ENCODE assay signal across 21 cellular contexts in genomic region chr2:115596659-115597375, GRCh38.
DNase-seq lines count a peak whose midpoint lies in the region; ATAC-seq, FAIRE-seq and TF ChIP-seq lines count a peak whose summit lies in the region.
"Had no signal": no experiment of that assay in that cellular context is flagged by ENCODE, and none has a peak within 500 bp of the region (broad histone marks: within the 10 kb centered on the region; RNA-seq: fewer than 3 reads in every experiment).

No MANE protein-coding gene starts in this region.

- H3K27me3 Mint-ChIP-seq in endodermal cell (ENCODE audit: insufficient read depth) = no peaks in the 10 kb centered on the region
- H3K27me3 Mint-ChIP-seq in activated CD4-positive, alpha-beta memory T cell treated with anti-CD3 and anti-CD28 coated beads for 36 hours = no peaks in the 10 kb centered on the region
- H3K27me3 Mint-ChIP-seq: B cell had no signal

- no peaks in the 10 kb centered on the region for H3K27me3 ChIP-seq in HUES48 (ENCODE audit: control insufficient read depth, insufficient read depth, low read length)
- no peaks in the 10 kb centered on the region for H3K27me3 ChIP-seq in endodermal cell (ENCODE audit: control insufficient read depth, insufficient read depth, low read length, poor library complexity, severe bottlenecking)
- H3K27me3 ChIP-seq in ovary = no peaks in the 10 kb centered on the region

- CTCF ChIA-PET in activated CD4-positive, alpha-beta memory T cell treated with anti-CD3 and anti-CD28 coated beads for 36 hours (lab: Charles Lee) = no interaction called here

- peaks cover 7% of the 10 kb centered on the region for H3K4me1 Mint-ChIP-seq in endodermal cell
- no peaks in the 10 kb centered on the region for H3K4me1 Mint-ChIP-seq in activated CD4-positive, alpha-beta memory T cell treated with anti-CD3 and anti-CD28 coated beads for 36 hours (ENCODE audit: low read depth)
- H3K4me1 Mint-ChIP-seq: B cell; CD4-positive, CD25-positive, alpha-beta regulatory T cell had no signal

- ATAC-seq in HG02623 (IDR thresholded peaks at IDR 0.05; ENCODE audit: unreplicated experiment) = no peak
- ATAC-seq: HepG2 had no signal

- DNase-seq in COLO668 (lab: John Stamatoyannopoulos, UW; ENCODE audit: unreplicated experiment) = peak; percentile 7
- peak; percentile 57 for DNase-seq in endodermal cell
- DNase-seq in iPS-NIHi11 (ENCODE audit: low spot score) = peak; percentile 17
- no peak for DNase-seq in activated CD4-positive, alpha-beta memory T cell treated with anti-CD3 and anti-CD28 coated beads for 36 hours
- no peak for DNase-seq in ovary
- no peak for DNase-seq in D721Med (ENCODE audit: insufficient read length, low spot score)
- DNase-seq: Caco-2; CD4-positive, CD25-positive, alpha-beta regulatory T cell; DMS153; GF-D8; KBM-7; NCI-H1105 treated with DMSO at 0.1 percent for 48 hours; NCI-H1694; NCI-H2107; NCI-H226; NCI-H524; SJCRH30 had no signal

- no peak for TF ChIP-seq EP300 in ovary (IDR thresholded peaks at IDR 0.05)

- H3K4me3 ChIP-seq in HUES48 (ENCODE audit: low read depth, low read length) = peak overlapping the region; percentile 41
- no peak overlapping the region for H3K4me3 ChIP-seq in endodermal cell (ENCODE audit: low read length)
- no peak overlapping the region for H3K4me3 ChIP-seq in ovary
- H3K4me3 ChIP-seq: SJCRH30 had no signal

- H3K36me3 Mint-ChIP-seq in endodermal cell (ENCODE audit: low read depth) = peaks cover 3% of the 10 kb centered on the region
- H3K36me3 Mint-ChIP-seq in activated CD4-positive, alpha-beta memory T cell treated with anti-CD3 and anti-CD28 coated beads for 36 hours = peaks cover 3% of the 10 kb centered on the region
- H3K36me3 Mint-ChIP-seq: CD4-positive, CD25-positive, alpha-beta regulatory T cell had no signal

- H3K36me3 ChIP-seq in HUES48 (ENCODE audit: control insufficient read depth, insufficient read depth, low read length) (no peaks in the 10 kb centered on the region), endodermal cell (ENCODE audit: control insufficient read depth, insufficient read depth, low read length) (no peaks in the 10 kb centered on the region), ovary (no peaks in the 10 kb centered on the region)
- H3K36me3 ChIP-seq: SJCRH30 had no signal

- no peak for FAIRE-seq in D721Med (lab: Jason Lieb, UNC)
- FAIRE-seq: HepG2 had no signal

- TF ChIP-seq POLR2A in ovary (IDR thresholded peaks at IDR 0.05) = no peak

- H3K9me3 Mint-ChIP-seq in endodermal cell = peaks cover 13% of the 10 kb centered on the region
- H3K9me3 Mint-ChIP-seq in activated CD4-positive, alpha-beta memory T cell treated with anti-CD3 and anti-CD28 coated beads for 36 hours = peaks cover 24% of the 10 kb centered on the region

- WGBS in endodermal cell (ENCODE audit: insufficient coverage in 1 of 2, insufficient read length in 1 of 2), 2 experiments = 49% methylated on average over 3 of the region's 3 CpGs; no CpG with 5 or more reads in 1 of the 2 experiments
- 48 to 63% (median 53%) methylated on average over 3 of the region's 3 CpGs for WGBS in ovary, 3 donors

- TF ChIP-seq CTCF in endodermal cell (conservative IDR thresholded peaks at IDR 0.05) = no peak
- TF ChIP-seq CTCF in ovary (IDR thresholded peaks at IDR 0.05) = no peak
- TF ChIP-seq CTCF in D721Med (IDR thresholded peaks at IDR 0.05; ENCODE audit: insufficient read depth, missing control alignments) = no peak

- H3K9me3 ChIP-seq in HUES48 (ENCODE audit: control insufficient read depth, insufficient read depth, low read length) (peaks cover 20% of the 10 kb centered on the region), endodermal cell (ENCODE audit: control insufficient read depth, low read length) (peaks cover 26% of the 10 kb centered on the region), ovary (no peaks in the 10 kb centered on the region)
- H3K9me3 ChIP-seq: Caco-2, SJCRH30 had no signal

- intact Hi-C loops in activated CD4-positive, alpha-beta memory T cell treated with anti-CD3 and anti-CD28 coated beads for 36 hours (cut with micrococcal nuclease) = no loop called here
- intact Hi-C loops in ovary (cut with DNase I) = no loop called here

- POLR2A ChIA-PET in activated CD4-positive, alpha-beta memory T cell treated with anti-CD3 and anti-CD28 coated beads for 36 hours (lab: Charles Lee) = no interaction called here

- H3K27ac ChIP-seq in HUES48 (ENCODE audit: low read depth, low read length) (peak overlapping the region; percentile 89), endodermal cell (ENCODE audit: low read depth, low read length) (peak overlapping the region; percentile 44), ovary (no peak overlapping the region)
- H3K27ac ChIP-seq: SJCRH30 had no signal

- peak overlapping the region; percentile 95 for H3K27ac Mint-ChIP-seq in endodermal cell
- no peak overlapping the region for H3K27ac Mint-ChIP-seq in activated CD4-positive, alpha-beta memory T cell treated with anti-CD3 and anti-CD28 coated beads for 36 hours
- H3K27ac Mint-ChIP-seq: B cell; CD4-positive, CD25-positive, alpha-beta regulatory T cell had no signal

- peaks cover 56% of the 10 kb centered on the region for H3K4me1 ChIP-seq in HUES48 (ENCODE audit: control insufficient read depth, insufficient read depth, low read length)
- H3K4me1 ChIP-seq in endodermal cell (ENCODE audit: control insufficient read depth, insufficient read depth, low read length) = no peaks in the 10 kb centered on the region
- H3K4me1 ChIP-seq in ovary (ENCODE audit: insufficient read depth) = no peaks in the 10 kb centered on the region
- H3K4me1 ChIP-seq: Caco-2, SJCRH30 had no signal

- H3K4me3 Mint-ChIP-seq in endodermal cell = no peak overlapping the region
- no peak overlapping the region for H3K4me3 Mint-ChIP-seq in activated CD4-positive, alpha-beta memory T cell treated with anti-CD3 and anti-CD28 coated beads for 36 hours
- H3K4me3 Mint-ChIP-seq: B cell; CD4-positive, CD25-positive, alpha-beta regulatory T cell had no signal

- peak overlapping the region; percentile 56; the same call in 1 of the 2 replicates for H3K9ac ChIP-seq in HUES48 (ENCODE audit: low read depth, low read length)
- no peak overlapping the region for H3K9ac ChIP-seq in endodermal cell (ENCODE audit: extremely low read depth, low read length, poor library complexity, severe bottlenecking)

Comparison
In these comparisons a context has a peak if more than half of its experiments do, and no peak if none do; other contexts are left out.
1. DNase-seq: peak in COLO668 (single experiment), endodermal cell (single experiment) and iPS-NIHi11 (single experiment); none in activated CD4-positive, alpha-beta memory T cell treated with anti-CD3 and anti-CD28 coated beads for 36 hours (single experiment), ovary (0 of 5) and D721Med (single experiment).
2. H3K27ac ChIP-seq: peak in HUES48 (single experiment) and endodermal cell (single experiment); none in ovary (0 of 2).